8 cellular contexts compared by ENCODE assay signal in the genomic region with DNA sequence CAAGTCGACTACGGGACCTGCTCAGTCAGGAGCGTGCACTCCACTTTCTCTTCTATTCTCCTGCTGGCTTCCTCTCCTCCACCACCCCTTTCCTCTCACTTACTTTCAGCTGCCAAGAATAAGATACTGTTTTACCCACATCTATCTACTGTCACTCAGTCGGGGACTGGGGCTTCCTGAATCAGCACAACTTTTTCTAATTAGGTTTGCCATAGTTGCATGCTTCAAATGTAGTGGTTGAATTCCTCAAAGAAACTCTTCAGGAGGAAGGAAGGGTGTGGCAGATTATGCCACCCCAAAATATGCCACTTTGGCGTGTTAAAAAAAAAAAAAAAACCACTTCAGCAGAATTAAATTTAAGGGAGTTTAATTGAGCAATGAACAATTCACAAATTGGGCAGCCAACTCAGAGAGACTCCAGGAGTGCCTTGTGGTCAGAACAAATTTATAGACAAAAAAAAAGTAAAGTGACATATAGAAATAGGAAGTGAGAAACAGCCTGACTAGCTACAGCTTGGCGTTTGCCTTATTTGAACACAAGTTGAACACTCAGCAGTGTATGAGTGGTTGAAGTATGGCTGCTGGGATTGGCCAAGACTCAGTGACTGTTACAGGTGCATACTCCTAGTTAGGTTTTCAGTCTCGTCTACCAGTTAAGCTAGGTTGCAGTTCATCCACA. TPM values are rescaled to one million over a fixed set of nuclear protein-coding genes. Genes with fewer than 3 reads are reported as not detected.
DNase-seq lines count a peak whose midpoint lies in the region; ATAC-seq and FAIRE-seq lines count a peak whose summit lies in the region.

No MANE protein-coding gene starts in this region.

- no peak for FAIRE-seq in frontal cortex (lab: Jason Lieb, UNC)

- ATAC-seq in GM21360 (IDR thresholded peaks at IDR 0.05; ENCODE audit: unreplicated experiment): peak; percentile 56
- ATAC-seq in HG03521 (IDR thresholded peaks at IDR 0.05; ENCODE audit: unreplicated experiment): peak; percentile 70

- DNase-seq in Daoy (ENCODE audit: low read depth) (peak; percentile 11), substantia nigra (lab: John Stamatoyannopoulos, UW) (no peak), frontal cortex (ENCODE audit: low spot score in 2 of 2) (no peak), DMS114 treated with DMSO at 0.1 percent for 48 hours (lab: John Stamatoyannopoulos, UW; ENCODE audit: unreplicated experiment) (no peak), NCI-H345 treated with DMSO at 0.1 percent for 48 hours (lab: John Stamatoyannopoulos, UW; ENCODE audit: unreplicated experiment) (no peak)
- no peak for DNase-seq in activated naive CD8-positive, alpha-beta T cell treated with anti-CD3 and anti-CD28 coated beads for 36 hours

- H3K9me3 Mint-ChIP-seq in activated naive CD8-positive, alpha-beta T cell treated with anti-CD3 and anti-CD28 coated beads for 36 hours: no peaks in the 10 kb centered on the region

- peaks cover 36% of the 10 kb centered on the region for H3K4me1 Mint-ChIP-seq in activated naive CD8-positive, alpha-beta T cell treated with anti-CD3 and anti-CD28 coated beads for 36 hours

- no peak overlapping the region for H3K4me3 Mint-ChIP-seq in activated naive CD8-positive, alpha-beta T cell treated with anti-CD3 and anti-CD28 coated beads for 36 hours

- no peaks in the 10 kb centered on the region for H3K36me3 Mint-ChIP-seq in activated naive CD8-positive, alpha-beta T cell treated with anti-CD3 and anti-CD28 coated beads for 36 hours

- peak overlapping the region; percentile 0 for H3K27ac Mint-ChIP-seq in activated naive CD8-positive, alpha-beta T cell treated with anti-CD3 and anti-CD28 coated beads for 36 hours

- H3K27ac ChIP-seq in substantia nigra (ENCODE audit: low read depth, low read length, poor library complexity, severe bottlenecking): no peak overlapping the region

- peaks cover 8% of the 10 kb centered on the region for H3K27me3 Mint-ChIP-seq in activated naive CD8-positive, alpha-beta T cell treated with anti-CD3 and anti-CD28 coated beads for 36 hours

RNA-seq across cellular contexts. Expression of a gene that starts 32.5 kb away (rescaled TPM):
- 7.4 and 11.4 TPM in 2 replicates for total RNA-seq in Daoy (2014; rRNA removed; shearing (Covaris generic))
- 1 to 10 TPM; 2.8 to 3.2 TPM for total RNA-seq in activated naive CD8-positive, alpha-beta T cell treated with anti-CD3 and anti-CD28 coated beads for 36 hours
- total RNA-seq in frontal cortex: 27.7 TPM
